8 cellular contexts compared by ENCODE assay signal in the genomic region with DNA sequence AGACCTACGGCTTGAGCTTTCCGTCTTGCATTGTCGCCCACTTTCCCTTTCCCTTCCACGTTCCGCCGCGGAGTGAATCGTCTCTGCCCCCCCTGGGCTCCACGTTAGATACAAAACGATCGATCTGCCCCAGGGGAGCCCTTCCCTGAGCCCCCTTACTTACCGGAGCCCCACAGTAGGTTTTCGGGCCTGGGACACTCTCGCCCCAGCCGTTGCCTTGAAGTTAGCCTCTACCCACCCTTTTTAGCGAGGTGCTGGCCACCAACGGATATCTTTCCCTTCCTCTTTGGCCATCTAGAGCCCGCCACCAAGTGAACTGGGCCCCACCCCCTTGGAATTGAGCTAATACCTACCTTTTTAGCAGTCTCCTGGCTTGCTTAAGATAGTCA. TPM values are rescaled to one million over a fixed set of nuclear protein-coding genes. Genes with fewer than 3 reads are reported as not detected.
DNase-seq lines count a peak whose midpoint lies in the region; ATAC-seq and TF ChIP-seq lines count a peak whose summit lies in the region.

No MANE protein-coding gene starts in this region.

- DNase-seq in DMS53 (lab: John Stamatoyannopoulos, UW) (peak; percentile 54), DMS53 treated with DMSO at 0.1 percent for 48 hours (lab: John Stamatoyannopoulos, UW; ENCODE audit: unreplicated experiment) (no peak), GM23248 (peak; percentile 67), MM.1S (no peak), brain microvascular endothelial cell (peak; percentile 7), kidney epithelial cell (ENCODE audit: low read depth) (no peak), thyroid gland (peak; percentile 38 to 48)

- peaks cover 52% of the 10 kb centered on the region for H3K79me2 ChIP-seq in GM23248 (ENCODE audit: insufficient read depth)
- H3K79me2 ChIP-seq in MM.1S (ENCODE audit: low read length), result peaks cover 53% of the 10 kb centered on the region

- H3K36me3 ChIP-seq in GM23248 (ENCODE audit: low read depth), result peaks cover 7% of the 10 kb centered on the region
- H3K36me3 ChIP-seq in MM.1S (replicated peaks; ENCODE audit: insufficient read depth, low read length), result no peaks in the 10 kb centered on the region
- H3K36me3 ChIP-seq in brain microvascular endothelial cell (replicated peaks), result peaks cover 6% of the 10 kb centered on the region
- no peaks in the 10 kb centered on the region for H3K36me3 ChIP-seq in kidney epithelial cell (ENCODE audit: control insufficient read depth, insufficient read depth, low read length)
- no peaks in the 10 kb centered on the region for H3K36me3 ChIP-seq in thyroid gland

- in situ Hi-C loops in GM23248 (cut with MboI), result no loop called here
- in situ Hi-C loops in brain microvascular endothelial cell (cut with HindIII; ENCODE audit: low pct_ligation_motif_present, low sequenced_read_pairs), result no loop called here

- H4K20me1 ChIP-seq in GM23248 (ENCODE audit: insufficient read depth) (peaks cover 23% of the 10 kb centered on the region; the same call in 1 of the 2 replicates), MM.1S (ENCODE audit: insufficient read depth, low read length) (no peaks in the 10 kb centered on the region; the same call in 1 of the 2 replicates)

- WGBS in GM23248 (ENCODE audit: low coverage in 1 of 2, low lambda C conversion rate in 2 of 2, missing lambda C conversion rate in 2 of 2), 2 experiments, result 1 to 2% methylated on average over 16 to 18 of the region's 18 CpGs
- WGBS in thyroid gland, 2 donors, result 0 to 1% methylated on average over 18 of the region's 18 CpGs

- H3K9me3 ChIP-seq in GM23248 (ENCODE audit: low read depth) (no peaks in the 10 kb centered on the region), MM.1S (replicated peaks; ENCODE audit: insufficient read depth, low read length) (no peaks in the 10 kb centered on the region), thyroid gland (no peaks in the 10 kb centered on the region)

- H2AFZ ChIP-seq in GM23248, result peak overlapping the region; percentile 68
- no peak overlapping the region for H2AFZ ChIP-seq in MM.1S (ENCODE audit: low read length)

- TF ChIP-seq CTCF in MM.1S (IDR thresholded peaks at IDR 0.05; ENCODE audit: low read length), result no peak
- TF ChIP-seq CTCF in brain microvascular endothelial cell (IDR thresholded peaks at IDR 0.05; ENCODE audit: low read depth, low read length, missing control alignments), result no peak
- TF ChIP-seq CTCF in kidney epithelial cell (IDR thresholded peaks at IDR 0.05; ENCODE audit: insufficient read depth, low read length, poor library complexity, severe bottlenecking), result no peak
- no peak for TF ChIP-seq CTCF in thyroid gland (IDR thresholded peaks at IDR 0.05)

- peak overlapping the region; percentile 94 for H3K27ac ChIP-seq in GM23248
- peak overlapping the region; percentile 86; the same call in 1 of the 2 replicates for H3K27ac ChIP-seq in MM.1S (ENCODE audit: low read length)
- peak overlapping the region; percentile 87 for H3K27ac ChIP-seq in brain microvascular endothelial cell
- peak overlapping the region; percentile 85 to 96 (median 96) for H3K27ac ChIP-seq in thyroid gland

- H3K4me3 ChIP-seq in GM23248, result peak overlapping the region; percentile 90
- H3K4me3 ChIP-seq in MM.1S (ENCODE audit: low read length), result peak overlapping the region; percentile 79
- H3K4me3 ChIP-seq in brain microvascular endothelial cell (ENCODE audit: low read depth, low read length), result peak overlapping the region; percentile 96
- peak overlapping the region; percentile 98 for H3K4me3 ChIP-seq in kidney epithelial cell (ENCODE audit: low read depth, low read length)
- H3K4me3 ChIP-seq in thyroid gland (replicated peaks in 1 of 3), result peak overlapping the region; percentile 50 to 85 (median 69)

- H3K4me2 ChIP-seq in GM23248 (ENCODE audit: unreplicated experiment) (peak overlapping the region; percentile 91), MM.1S (ENCODE audit: low read depth, low read length) (peak overlapping the region; percentile 61)

- no peak for TF ChIP-seq POLR2A in thyroid gland (IDR thresholded peaks at IDR 0.05)

- no peak for ATAC-seq in GM18519 (IDR thresholded peaks at IDR 0.05; ENCODE audit: low FRiP score, unreplicated experiment)

- H3K27me3 ChIP-seq in GM23248 (replicated peaks; ENCODE audit: insufficient read depth) (no peaks in the 10 kb centered on the region), MM.1S (replicated peaks; ENCODE audit: insufficient read depth, low read length) (no peaks in the 10 kb centered on the region), brain microvascular endothelial cell (replicated peaks) (no peaks in the 10 kb centered on the region), kidney epithelial cell (ENCODE audit: control insufficient read depth, insufficient read depth, low read length) (no peaks in the 10 kb centered on the region), thyroid gland (no peaks in the 10 kb centered on the region)

- H3K9ac ChIP-seq in GM23248, result peak overlapping the region; percentile 98
- H3K9ac ChIP-seq in MM.1S (ENCODE audit: low read length), result peak overlapping the region; percentile 84

- H3K9me2 ChIP-seq in GM23248 (ENCODE audit: insufficient read depth), result no peaks in the 10 kb centered on the region
- no peaks in the 10 kb centered on the region for H3K9me2 ChIP-seq in MM.1S (replicated peaks; ENCODE audit: insufficient read depth, low read length)

- intact Hi-C loops in thyroid gland (cut with DNase I), result no loop called here

- H3K4me1 ChIP-seq in GM23248 (ENCODE audit: insufficient read depth) (peaks cover 20% of the 10 kb centered on the region), MM.1S (ENCODE audit: low read length) (no peaks in the 10 kb centered on the region), thyroid gland (peaks cover 12 to 37% of the 10 kb centered on the region in 2 donors)

- H3F3A ChIP-seq in GM23248 (ENCODE audit: insufficient read depth) (peaks cover 23% of the 10 kb centered on the region), MM.1S (ENCODE audit: insufficient read depth, low read length) (no peaks in the 10 kb centered on the region)

RNA-seq across cellular contexts. Expression of a gene that starts 0.6 kb away (rescaled TPM):
- total RNA-seq in GM23248 (2014; rRNA removed; shearing (Covaris generic)), result 17.3 and 17.7 TPM in 2 replicates
- 42.5 and 52.9 TPM in 2 replicates for polyA plus RNA-seq in GM23248 (2016; fragmentation: Nextera tagmentation; extraction: Ambion mirVana)
- total RNA-seq in kidney epithelial cell, result 28.2 and 30.8 TPM in 2 replicates
- 100 to 1,000 TPM in 1 of 4 donors, 10 to 100 TPM in 3; 56.0 to 103 (median 69.9) TPM for total RNA-seq in thyroid gland

RNA-seq across cellular contexts. Expression of a gene that starts 32.0 kb away (rescaled TPM):
- total RNA-seq in GM23248 (2014; rRNA removed; shearing (Covaris generic)), result 16.4 and 18.3 TPM in 2 replicates
- 15.6 and 16.4 TPM in 2 replicates for polyA plus RNA-seq in GM23248 (2016; fragmentation: Nextera tagmentation; extraction: Ambion mirVana)
- 18.4 and 20.4 TPM in 2 replicates for total RNA-seq in kidney epithelial cell
- 10 to 100 TPM; 21.9 to 29.2 (median 27.1) TPM for total RNA-seq in thyroid gland

Comparison
In these comparisons a context has a peak if more than half of its experiments do, and no peak if none do; other contexts are left out.
1. DNase-seq: peak in DMS53 (single experiment), GM23248 (single experiment), brain microvascular endothelial cell (single experiment) and thyroid gland (2 of 2); none in DMS53 treated with DMSO at 0.1 percent for 48 hours (single experiment), MM.1S (single experiment) and kidney epithelial cell (single experiment).
2. Peak in every context shown above with its lines, with median percentiles within 50 percentile points of each other: H3K27ac ChIP-seq and H3K4me3 ChIP-seq.